In genomic region chr2:119106301-119106897, GRCh38 we compare ENCODE assay signal across 8 cellular contexts. TPM values are rescaled to one million over a fixed set of nuclear protein-coding genes. Genes with fewer than 3 reads are reported as not detected.
DNase-seq lines count a peak whose midpoint lies in the region; ATAC-seq, FAIRE-seq and TF ChIP-seq lines count a peak whose summit lies in the region.
"Had no signal": no experiment of that assay in that cellular context is flagged by ENCODE, and none has a peak within 500 bp of the region (broad histone marks: within the 10 kb centered on the region; RNA-seq: fewer than 3 reads in every experiment).

No MANE protein-coding gene starts in this region.

- ATAC-seq in HG03045 (IDR thresholded peaks at IDR 0.05; ENCODE audit: unreplicated experiment): no peak

- H3K36me3 ChIP-seq in SK-N-MC (ENCODE audit: insufficient read depth, low read length): no peaks in the 10 kb centered on the region
- no peaks in the 10 kb centered on the region for H3K36me3 ChIP-seq in small intestine (ENCODE audit: control insufficient read depth in 2 of 2, insufficient read depth in 2 of 2, low read length in 2 of 2)
- H3K36me3 ChIP-seq: HAP-1 had no signal

- H3K27ac ChIP-seq in SK-N-MC: no peak overlapping the region
- no peak overlapping the region for H3K27ac ChIP-seq in small intestine (ENCODE audit: low read depth in 1 of 2, low read length in 1 of 2)

- H3K9ac ChIP-seq in SK-N-MC (ENCODE audit: insufficient read length): no peak overlapping the region

- H3K4me3 ChIP-seq in SK-N-MC (no peak overlapping the region), epithelial cell of esophagus (ENCODE audit: low read length) (no peak overlapping the region), small intestine (ENCODE audit: low read depth in 1 of 2, low read length in 2 of 2) (no peak overlapping the region)
- H3K4me3 ChIP-seq: HAP-1 had no signal

- no peak for FAIRE-seq in small intestine (lab: Jason Lieb, UNC)

- 28 to 32% (median 31%) methylated on average over 5 of the region's 5 CpGs for WGBS in small intestine, 3 donors

- no peak for TF ChIP-seq CTCF in epithelial cell of esophagus (IDR thresholded peaks at IDR 0.05; ENCODE audit: insufficient read depth, low read depth, low read length, missing control alignments)
- TF ChIP-seq CTCF in GM13976 (IDR thresholded peaks at IDR 0.05; ENCODE audit: borderline replicate concordance, control extremely low read depth, extremely low read depth, insufficient read depth, missing control alignments): no peak

- no peaks in the 10 kb centered on the region for H3K4me1 ChIP-seq in small intestine (ENCODE audit: control insufficient read depth in 2 of 2, insufficient read depth in 1 of 2, low read depth in 1 of 2, low read length in 1 of 2)
- H3K4me1 ChIP-seq: HAP-1 had no signal

- in situ Hi-C loops in GM13976 (cut with MboI; ENCODE audit: low sequenced_read_pairs, unreplicated experiment): no loop called here

- DNase-seq in HS-27A (ENCODE audit: low read depth) (peak; percentile 24), SK-N-MC (ENCODE audit: low read depth, low spot score) (peak; percentile 14), epithelial cell of esophagus (ENCODE audit: low read depth) (peak; percentile 60), small intestine (peak; percentile 10), GM13976 (ENCODE audit: low spot score) (no peak), NCI-H2107 treated with DMSO at 0.1 percent for 48 hours (lab: John Stamatoyannopoulos, UW; ENCODE audit: unreplicated experiment) (no peak)

- no peaks in the 10 kb centered on the region for H3K27me3 ChIP-seq in small intestine (ENCODE audit: control insufficient read depth in 2 of 2, insufficient read depth in 2 of 2, low read length in 2 of 2)

- no peaks in the 10 kb centered on the region for H3K9me3 ChIP-seq in SK-N-MC (ENCODE audit: low read depth, low read length)
- no peaks in the 10 kb centered on the region for H3K9me3 ChIP-seq in small intestine (ENCODE audit: control insufficient read depth, low read depth)
- H3K9me3 ChIP-seq: HAP-1 had no signal

RNA-seq across cellular contexts. Expression of gene C1QL2, which starts 52.2 kb away (rescaled TPM):
- polyA plus RNA-seq in small intestine: not detected

Comparison
In these comparisons a context has a peak if more than half of its experiments do, and no peak if none do; other contexts are left out.
1. DNase-seq: peak in HS-27A (single experiment), SK-N-MC (single experiment), epithelial cell of esophagus (single experiment) and small intestine (single experiment); none in GM13976 (single experiment) and NCI-H2107 treated with DMSO at 0.1 percent for 48 hours (single experiment).